Comparison of ENCODE assay signal across 34 cellular contexts in the genomic region with DNA sequence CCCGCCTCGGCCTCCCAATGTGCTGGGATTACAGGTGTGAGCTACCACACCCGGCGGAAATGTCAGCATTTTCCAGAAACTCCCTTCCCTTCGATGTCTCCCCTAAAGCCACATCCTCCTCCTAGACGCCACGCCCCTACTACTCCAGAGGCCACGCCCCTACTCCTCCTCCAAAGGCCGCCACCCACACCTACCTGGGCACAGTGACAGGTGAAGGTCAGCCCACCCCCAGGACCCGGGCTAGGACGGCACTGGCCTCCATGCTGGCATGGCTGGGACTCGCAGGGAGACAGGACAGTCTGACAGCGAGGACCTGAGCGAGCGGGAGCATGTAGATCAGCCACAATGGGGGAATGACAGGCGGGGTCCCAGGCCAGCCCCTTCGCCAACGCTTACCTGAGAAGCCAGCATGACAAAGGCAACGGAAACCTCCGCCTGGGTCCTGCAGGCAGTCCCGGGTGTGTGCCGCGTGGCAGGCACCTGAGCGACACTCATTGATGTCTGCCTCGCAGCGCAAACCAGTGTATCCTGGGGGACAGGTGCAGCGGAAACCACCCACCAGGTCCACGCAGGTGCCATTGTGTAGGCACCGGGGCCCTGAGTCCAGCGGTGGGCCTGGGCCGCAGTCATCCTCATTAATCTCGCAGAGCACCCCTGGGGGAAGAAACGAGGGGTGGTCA. TPM values are rescaled to one million over a fixed set of nuclear protein-coding genes. Genes with fewer than 3 reads are reported as not detected.
DNase-seq lines count a peak whose midpoint lies in the region; ATAC-seq and TF ChIP-seq lines count a peak whose summit lies in the region.
"Had no signal": no experiment of that assay in that cellular context is flagged by ENCODE, and none has a peak within 500 bp of the region (broad histone marks: within the 10 kb centered on the region; RNA-seq: fewer than 3 reads in every experiment).

No MANE protein-coding gene starts in this region.

- H3K27ac ChIP-seq in tibial artery = peak overlapping the region; percentile 73 to 78
- no peak overlapping the region for H3K27ac ChIP-seq in gastroesophageal sphincter
- H3K27ac ChIP-seq: colonic mucosa, esophagus muscularis mucosa, HL-60, lower lobe of right lung, parathyroid adenoma, right atrium auricular region had no signal

- no peaks in the 10 kb centered on the region for H3K9me3 ChIP-seq in tibial artery
- no peaks in the 10 kb centered on the region for H3K9me3 ChIP-seq in gastroesophageal sphincter
- H3K9me3 ChIP-seq: A549, colonic mucosa, esophagus muscularis mucosa, lower lobe of right lung, MG63, mucosa of descending colon, right atrium auricular region, thoracic aorta had no signal

- H3K27ac Mint-ChIP-seq in activated naive CD8-positive, alpha-beta T cell = no peak overlapping the region
- H3K27ac Mint-ChIP-seq in activated naive CD8-positive, alpha-beta T cell treated with anti-CD3 and anti-CD28 coated beads, Interleukin-2, amount 50 U/mL, for 24 hours = no peak overlapping the region
- H3K27ac Mint-ChIP-seq in WTC11 = no peak overlapping the region
- H3K27ac Mint-ChIP-seq: activated CD4-positive, alpha-beta memory T cell treated with anti-CD3 and anti-CD28 coated beads, Interleukin-2, amount 10 ng/mL, durations not matched to agents 7 days and 5 days; activated naive CD8-positive, alpha-beta T cell treated with anti-CD3 and anti-CD28 coated beads for 36 hours; CD4-positive, CD25-positive, alpha-beta regulatory T cell; nephron; stimulated activated naive CD8-positive, alpha-beta T cell treated with anti-CD3 and anti-CD28 coated beads, Interleukin-15, Interleukin-2, amounts not matched to agents 100 ng/mL and 50 ng/mL, for 24 hours; T-helper 17 cell had no signal

- H3K27me3 Mint-ChIP-seq in activated naive CD8-positive, alpha-beta T cell = peaks cover 9% of the 10 kb centered on the region
- H3K27me3 Mint-ChIP-seq in activated naive CD8-positive, alpha-beta T cell treated with anti-CD3 and anti-CD28 coated beads, Interleukin-2, amount 50 U/mL, for 24 hours = peaks cover 16% of the 10 kb centered on the region
- no peaks in the 10 kb centered on the region for H3K27me3 Mint-ChIP-seq in WTC11 (ENCODE audit: low read depth)

- no peak for TF ChIP-seq EP300 in gastroesophageal sphincter (IDR thresholded peaks at IDR 0.05)

- POLR2A ChIA-PET in WTC11 (lab: Charles Lee) = no interaction called here

- CTCF ChIA-PET in WTC11 (lab: Charles Lee) = interaction anchor here (0.9 to 3.0 kb wide), 9 partner anchors 23 to 240 kb away, joined by 3 to 37 read pairs (median 8); a partner anchor contains a TSS

- H3K27me3 ChIP-seq in tibial artery (no peaks in the 10 kb centered on the region), gastroesophageal sphincter (peaks cover 29% of the 10 kb centered on the region)
- H3K27me3 ChIP-seq: MG63, right atrium auricular region had no signal

- intact Hi-C loops in tibial artery (cut with DNase I; ENCODE audit: low total_unique reads) = loop anchor here (5.0 to 10.0 kb wide), 3 partner anchors 199 to 376 kb away; a partner anchor contains a TSS

- no peak for TF ChIP-seq POLR2A in gastroesophageal sphincter (IDR thresholded peaks at IDR 0.05)

- H3K4me1 ChIP-seq in tibial artery (peaks cover 0 to 51% (median 20%) of the 10 kb centered on the region in 4 donors), gastroesophageal sphincter (peaks cover 0 to 11% (median 0%) of the 10 kb centered on the region in 3 donors)
- H3K4me1 ChIP-seq: colonic mucosa had no signal

- peaks cover 69 to 96% (median 83%) of the 10 kb centered on the region in 3 donors for H3K36me3 ChIP-seq in tibial artery
- H3K36me3 ChIP-seq in gastroesophageal sphincter = no peaks in the 10 kb centered on the region
- H3K36me3 ChIP-seq: colonic mucosa, MG63, right atrium auricular region had no signal

- TF ChIP-seq CTCF in WTC11 (IDR thresholded peaks at IDR 0.05) (no peak), tibial artery (IDR thresholded peaks at IDR 0.05) (no peak), gastroesophageal sphincter (IDR thresholded peaks at IDR 0.05) (no peak)

- peak overlapping the region; percentile 40 for H3K4me3 Mint-ChIP-seq in activated naive CD8-positive, alpha-beta T cell
- no peak overlapping the region for H3K4me3 Mint-ChIP-seq in activated naive CD8-positive, alpha-beta T cell treated with anti-CD3 and anti-CD28 coated beads, Interleukin-2, amount 50 U/mL, for 24 hours
- peak overlapping the region; percentile 44 for H3K4me3 Mint-ChIP-seq in WTC11
- H3K4me3 Mint-ChIP-seq: activated CD4-positive, alpha-beta memory T cell treated with anti-CD3 and anti-CD28 coated beads, Interleukin-2, amount 10 ng/mL, durations not matched to agents 7 days and 5 days; activated naive CD8-positive, alpha-beta T cell treated with anti-CD3 and anti-CD28 coated beads for 36 hours; nephron; stimulated activated naive CD8-positive, alpha-beta T cell treated with anti-CD3 and anti-CD28 coated beads, Interleukin-15, Interleukin-2, amounts not matched to agents 100 ng/mL and 50 ng/mL, for 24 hours had no signal

- WGBS in gastroesophageal sphincter (ENCODE audit: low coverage in 1 of 2), 2 donors = 93 to 100% methylated on average over 1 to 2 of the region's 33 CpGs

- H3K4me1 Mint-ChIP-seq in activated naive CD8-positive, alpha-beta T cell (ENCODE audit: low read depth) = peaks cover 4% of the 10 kb centered on the region
- H3K4me1 Mint-ChIP-seq in activated naive CD8-positive, alpha-beta T cell treated with anti-CD3 and anti-CD28 coated beads, Interleukin-2, amount 50 U/mL, for 24 hours = peaks cover 4% of the 10 kb centered on the region
- H3K4me1 Mint-ChIP-seq in WTC11 = peaks cover 13% of the 10 kb centered on the region

- no peak for DNase-seq in activated naive CD8-positive, alpha-beta T cell treated with anti-CD3 and anti-CD28 coated beads, Interleukin-2, amount 50 U/mL, for 24 hours
- DNase-seq in WTC11 (ENCODE audit: low spot score) = peak; percentile 65
- DNase-seq in left lobe of liver (ENCODE audit: low spot score) = peak; percentile 46
- DNase-seq in tibial artery = no peak
- DNase-seq: activated CD4-positive, alpha-beta memory T cell treated with anti-CD3 and anti-CD28 coated beads, Interleukin-2, amount 10 ng/mL, durations not matched to agents 7 days and 5 days; activated CD4-positive, alpha-beta T cell treated with anti-CD3 and anti-CD28 coated beads for 1 hour; activated CD8-positive, alpha-beta memory T cell treated with anti-CD3 and anti-CD28 coated beads, Interleukin-2, amount 50 U/mL, for 4 hours; activated naive CD8-positive, alpha-beta T cell treated with anti-CD3 and anti-CD28 coated beads for 36 hours; CD4-positive, CD25-positive, alpha-beta regulatory T cell; colonic mucosa; DND-41; foreskin fibroblast; GF-D8; KG1; lower lobe of right lung; MG63; mucosa of descending colon; NCI-H2029; NCI-H2227 treated with DMSO at 0.1 percent for 48 hours; Right ventricle myocardium superior; stimulated activated CD4-positive, alpha-beta T cell treated with anti-CD3 and anti-CD28 coated beads, Interleukin-1b, Interleukin-23, amount 100 ng/mL, for 48 hours; T-helper 17 cell had no signal

- no peak overlapping the region for H3K4me3 ChIP-seq in tibial artery
- no peak overlapping the region for H3K4me3 ChIP-seq in gastroesophageal sphincter
- H3K4me3 ChIP-seq: colonic mucosa, lower lobe of right lung, MG63, mucosa of descending colon, right atrium auricular region had no signal

- no peaks in the 10 kb centered on the region for H3K9me3 Mint-ChIP-seq in activated naive CD8-positive, alpha-beta T cell (ENCODE audit: low read depth)
- H3K9me3 Mint-ChIP-seq in activated naive CD8-positive, alpha-beta T cell treated with anti-CD3 and anti-CD28 coated beads, Interleukin-2, amount 50 U/mL, for 24 hours = no peaks in the 10 kb centered on the region
- H3K9me3 Mint-ChIP-seq in WTC11 = no peaks in the 10 kb centered on the region
- H3K9me3 Mint-ChIP-seq: activated CD4-positive, alpha-beta memory T cell treated with anti-CD3 and anti-CD28 coated beads, Interleukin-2, amount 10 ng/mL, durations not matched to agents 7 days and 5 days; activated naive CD8-positive, alpha-beta T cell treated with anti-CD3 and anti-CD28 coated beads for 36 hours; nephron; stimulated activated naive CD8-positive, alpha-beta T cell treated with anti-CD3 and anti-CD28 coated beads, Interleukin-15, Interleukin-2, amounts not matched to agents 100 ng/mL and 50 ng/mL, for 24 hours had no signal

- H3K36me3 Mint-ChIP-seq in activated naive CD8-positive, alpha-beta T cell = no peaks in the 10 kb centered on the region
- no peaks in the 10 kb centered on the region for H3K36me3 Mint-ChIP-seq in activated naive CD8-positive, alpha-beta T cell treated with anti-CD3 and anti-CD28 coated beads, Interleukin-2, amount 50 U/mL, for 24 hours (ENCODE audit: low read depth)
- H3K36me3 Mint-ChIP-seq in WTC11 = peaks cover 47% of the 10 kb centered on the region
- H3K36me3 Mint-ChIP-seq: activated naive CD8-positive, alpha-beta T cell treated with anti-CD3 and anti-CD28 coated beads for 36 hours; CD4-positive, CD25-positive, alpha-beta regulatory T cell had no signal

- ATAC-seq in activated naive CD8-positive, alpha-beta T cell treated with anti-CD3 and anti-CD28 coated beads, Interleukin-2, amount 50 U/mL, for 24 hours = no peak
- ATAC-seq in WTC11 (peak; percentile 39), left lobe of liver (no peak), HG02610 (IDR thresholded peaks at IDR 0.05; ENCODE audit: unreplicated experiment) (no peak), gastroesophageal sphincter (no peak), GM18858 (IDR thresholded peaks at IDR 0.05; ENCODE audit: unreplicated experiment) (no peak)
- ATAC-seq: lower lobe of right lung, mucosa of descending colon, T-helper 17 cell had no signal

TF ChIP-seq in WTC11, 78 proteins besides CTCF, POLR2A, EP300 and RAD21 (continues in another document):
- TF ChIP-seq, protein P1, sequence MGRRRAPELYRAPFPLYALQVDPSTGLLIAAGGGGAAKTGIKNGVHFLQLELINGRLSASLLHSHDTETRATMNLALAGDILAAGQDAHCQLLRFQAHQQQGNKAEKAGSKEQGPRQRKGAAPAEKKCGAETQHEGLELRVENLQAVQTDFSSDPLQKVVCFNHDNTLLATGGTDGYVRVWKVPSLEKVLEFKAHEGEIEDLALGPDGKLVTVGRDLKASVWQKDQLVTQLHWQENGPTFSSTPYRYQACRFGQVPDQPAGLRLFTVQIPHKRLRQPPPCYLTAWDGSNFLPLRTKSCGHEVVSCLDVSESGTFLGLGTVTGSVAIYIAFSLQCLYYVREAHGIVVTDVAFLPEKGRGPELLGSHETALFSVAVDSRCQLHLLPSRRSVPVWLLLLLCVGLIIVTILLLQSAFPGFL (CRISPR knock-in tag; IDR thresholded peaks at IDR 0.05; ENCODE audit: borderline replicate concordance) = no peak
- TF ChIP-seq ZNF671 (CRISPR knock-in tag; IDR thresholded peaks at IDR 0.05) = no peak
- no peak for TF ChIP-seq ZNF416 (CRISPR knock-in tag; IDR thresholded peaks at IDR 0.05)
- TF ChIP-seq ZNF317 (CRISPR knock-in tag; IDR thresholded peaks at IDR 0.05; ENCODE audit: borderline replicate concordance, low read depth) = no peak

RNA-seq across cellular contexts. Expression of a gene that starts 22.0 kb away (rescaled TPM):
- total RNA-seq in WTC11 (2021) (133 to 153 TPM (median 144 TPM) in 3 replicates), left lobe of liver (4.6 TPM), gastroesophageal sphincter (10 to 100 TPM; 19.1 to 54.8 (median 35.4) TPM)
- total RNA-seq: activated CD4-positive, alpha-beta memory T cell treated with anti-CD3 and anti-CD28 coated beads, Interleukin-2, amount 10 ng/mL, durations not matched to agents 7 days and 5 days; CD4-positive, CD25-positive, alpha-beta regulatory T cell had no signal

RNA-seq across cellular contexts. Expression of a gene that starts 53.5 kb away (rescaled TPM):
- total RNA-seq in WTC11 (2021) (27.1 to 31.3 TPM (median 29.9 TPM) in 3 replicates), left lobe of liver (0.15 TPM), gastroesophageal sphincter (1 to 10 TPM in 1 of 4 donors, under 1 TPM in 1, not detected in 2; 0.78 to 1.6 TPM)
- total RNA-seq: activated naive CD8-positive, alpha-beta T cell treated with anti-CD3 and anti-CD28 coated beads for 36 hours; T-helper 17 cell had no signal

Comparison
In these comparisons a context has a peak if more than half of its experiments do, and no peak if none do; other contexts are left out.
1. DNase-seq: peak in WTC11 (single experiment) and left lobe of liver (single experiment); none in activated naive CD8-positive, alpha-beta T cell treated with anti-CD3 and anti-CD28 coated beads, Interleukin-2, amount 50 U/mL, for 24 hours (single experiment) and tibial artery (0 of 2).
2. H3K27ac ChIP-seq: peak in tibial artery (2 of 2); none in gastroesophageal sphincter (0 of 4).
3. RNA of a gene that starts 53.5 kb away (total RNA-seq): 27.1 to 31.3 TPM in WTC11; 0.78 to 1.6 TPM in gastroesophageal sphincter and 0.15 TPM in left lobe of liver (single experiment); every median in the first group is over 10 times any median in the second.